Comparison of ENCODE assay signal across 21 cellular contexts in genomic region chr6:18395851-18396187, GRCh38. TPM values are rescaled to one million over a fixed set of nuclear protein-coding genes. Genes with fewer than 3 reads are reported as not detected.
A peak's percentile ranks its signal among the peaks of the same experiment; 100 is the strongest.
DNase-seq lines count a peak whose midpoint lies in the region; ATAC-seq and TF ChIP-seq lines count a peak whose summit lies in the region.
"Had no signal": no experiment of that assay in that cellular context is flagged by ENCODE, and none has a peak within 500 bp of the region (broad histone marks: within the 10 kb centered on the region; RNA-seq: fewer than 3 reads in every experiment).

No MANE protein-coding gene starts in this region.

- H3K4me2 ChIP-seq in SK-N-SH (no peak overlapping the region; the same call in 1 of the 2 replicates), skeletal muscle satellite cell (ENCODE audit: low read length) (peak overlapping the region; percentile 74)

- H3K4me3 ChIP-seq in SK-N-SH (ENCODE audit: low read depth in 2 of 2, low read length in 1 of 2) (peak overlapping the region in 1 of 2 experiments; percentile 25; a peak in 1 of 4 replicates), skeletal muscle satellite cell (ENCODE audit: low read length) (peak overlapping the region; percentile 50)

- H3K27me3 Mint-ChIP-seq in nephron progenitor cell (ENCODE audit: low read depth, poor library complexity) = peaks cover 5% of the 10 kb centered on the region
- H3K27me3 Mint-ChIP-seq: activated CD8-positive, alpha-beta T cell treated with anti-CD3 and anti-CD28 coated beads for 36 hours had no signal

- peaks cover 12% of the 10 kb centered on the region for H3F3A ChIP-seq in SK-N-SH (replicated peaks; ENCODE audit: insufficient read depth)

- H3K9me3 ChIP-seq in SK-N-SH = no peaks in the 10 kb centered on the region
- H3K9me3 ChIP-seq in skeletal muscle satellite cell (replicated peaks; ENCODE audit: low read length) = no peaks in the 10 kb centered on the region

- TF ChIP-seq RAD21 in SK-N-SH (IDR thresholded peaks at IDR 0.05; ENCODE audit: low read length) = no peak

- no peaks in the 10 kb centered on the region for H3K9me2 ChIP-seq in SK-N-SH

- peaks cover 4% of the 10 kb centered on the region; the same call in 1 of the 2 replicates for H3K79me2 ChIP-seq in SK-N-SH (ENCODE audit: insufficient read depth)

- H3K36me3 Mint-ChIP-seq in nephron progenitor cell (ENCODE audit: low read depth) = no peaks in the 10 kb centered on the region

- H3K4me3 Mint-ChIP-seq in nephron progenitor cell = no peak overlapping the region
- H3K4me3 Mint-ChIP-seq: activated CD8-positive, alpha-beta T cell treated with anti-CD3 and anti-CD28 coated beads for 36 hours; activated T-cell treated with anti-CD3 and anti-CD28 coated beads, Interleukin-2, amount 50 U/mL, for 4 hours had no signal

- no peak overlapping the region for H3K9ac ChIP-seq in SK-N-SH
- H3K9ac ChIP-seq in skeletal muscle satellite cell (ENCODE audit: low read depth, low read length) = peak overlapping the region; percentile 45

- no peak overlapping the region for H2AFZ ChIP-seq in SK-N-SH (ENCODE audit: low read depth)

- DNase-seq in HS-27A (ENCODE audit: low read depth) = peak; percentile 49
- DNase-seq in SK-N-SH = no peak
- DNase-seq in fibroblast of peridontal ligament (ENCODE audit: extremely low read depth) = peak; percentile 35
- DNase-seq in NCI-H146 treated with DMSO at 0.1 percent for 48 hours (lab: John Stamatoyannopoulos, UW; ENCODE audit: unreplicated experiment) = no peak
- DNase-seq in SIG-M5 (lab: John Stamatoyannopoulos, UW) = no peak
- DNase-seq in nephron progenitor cell = no peak
- DNase-seq: activated CD8-positive, alpha-beta T cell treated with anti-CD3 and anti-CD28 coated beads for 36 hours; activated naive CD4-positive, alpha-beta T cell treated with anti-CD3 and anti-CD28 coated beads, Interleukin-2, amount 50 U/mL, for 16 hours; activated T-cell treated with anti-CD3 and anti-CD28 coated beads, Interleukin-2, amount 50 U/mL, for 4 hours; KBM-7; left cardiac atrium; midbrain; NCI-H2081 treated with DMSO at 0.1 percent for 48 hours; NCI-H510A treated with DMSO at 0.1 percent for 48 hours; SHP77 treated with DMSO at 0.1 percent for 48 hours; stimulated activated CD4-positive, alpha-beta T cell treated with anti-CD3 and anti-CD28 coated beads, Interleukin-4, amount 100 ng/mL, for 4 hours; T-helper 2 cell had no signal

- TF ChIP-seq CTCF in SK-N-SH (IDR thresholded peaks at IDR 0.05) (no peak), nephron progenitor cell (IDR thresholded peaks at IDR 0.05) (no peak)

- H3K27ac ChIP-seq in SK-N-SH (ENCODE audit: low read depth in 2 of 2, low read length in 1 of 2) = peak overlapping the region; percentile 30 to 53; a peak in 3 of 4 replicates

- CTCF ChIA-PET in SK-N-SH (lab: Yijun Ruan, JAX) = interaction anchor here (0.7 kb wide), 1 partner anchor 63 kb away, joined by 3 read pairs; no protein-coding TSS in a partner anchor

- POLR2A ChIA-PET in SK-N-SH (lab: Yijun Ruan, JAX) = no interaction called here

- no peak overlapping the region for H3K27ac Mint-ChIP-seq in nephron progenitor cell
- H3K27ac Mint-ChIP-seq: activated CD8-positive, alpha-beta T cell treated with anti-CD3 and anti-CD28 coated beads for 36 hours had no signal

- H3K27me3 ChIP-seq in SK-N-SH (ENCODE audit: insufficient read depth) (no peaks in the 10 kb centered on the region), skeletal muscle satellite cell (ENCODE audit: control insufficient read depth, insufficient read depth, low read length) (no peaks in the 10 kb centered on the region)

- WGBS in SK-N-SH (ENCODE audit: low lambda C conversion rate) = 78% methylated on average over 1 of the region's 1 CpG

- H4K20me1 ChIP-seq in SK-N-SH (ENCODE audit: insufficient read depth) = no peaks in the 10 kb centered on the region

- TF ChIP-seq EP300 in SK-N-SH (IDR thresholded peaks at IDR 0.05; ENCODE audit: borderline replicate concordance in 1 of 2, low read depth in 1 of 2, low read length in 1 of 2) = peak in 1 of 2 experiments; percentile 53; a peak in 2 of 4 replicates

- H3K36me3 ChIP-seq in SK-N-SH (replicated peaks in 1 of 2; ENCODE audit: control insufficient read depth in 1 of 2, insufficient read depth in 2 of 2, low read length in 1 of 2) (no peaks in the 10 kb centered on the region), skeletal muscle satellite cell (ENCODE audit: insufficient read depth, low read length) (peaks cover 4% of the 10 kb centered on the region)

- H3K9me3 Mint-ChIP-seq in nephron progenitor cell = peaks cover 3% of the 10 kb centered on the region
- H3K9me3 Mint-ChIP-seq: activated CD8-positive, alpha-beta T cell treated with anti-CD3 and anti-CD28 coated beads for 36 hours; activated T-cell treated with anti-CD3 and anti-CD28 coated beads, Interleukin-2, amount 50 U/mL, for 4 hours had no signal

- no peaks in the 10 kb centered on the region for H3K4me1 Mint-ChIP-seq in nephron progenitor cell

- H3K4me1 ChIP-seq in SK-N-SH (ENCODE audit: control insufficient read depth in 1 of 2, insufficient read depth in 2 of 2, low read depth in 1 of 2, low read length in 1 of 2) = peaks cover 0 to 21% of the 10 kb centered on the region in 2 experiments; a peak in 2 of 4 replicates
- H3K4me1 ChIP-seq in skeletal muscle satellite cell (ENCODE audit: control insufficient read depth, insufficient read depth, low read length) = peaks cover 48% of the 10 kb centered on the region

- ATAC-seq in HG02870 (IDR thresholded peaks at IDR 0.05; ENCODE audit: unreplicated experiment) = no peak
- ATAC-seq: activated CD8-positive, alpha-beta T cell treated with anti-CD3 and anti-CD28 coated beads for 36 hours; activated T-cell treated with anti-CD3 and anti-CD28 coated beads, Interleukin-2, amount 50 U/mL, for 4 hours; HCT116; left cardiac atrium had no signal

TF ChIP-seq in SK-N-SH, 30 proteins besides CTCF, POLR2A, EP300 and RAD21 (continues in another document):
- TF ChIP-seq POLR2AphosphoS5 (IDR thresholded peaks at IDR 0.05; ENCODE audit: low read depth, low read length) (no peak), NFIC (IDR thresholded peaks at IDR 0.05; ENCODE audit: borderline replicate concordance) (no peak), RCOR1 (IDR thresholded peaks at IDR 0.05; ENCODE audit: low read length) (no peak), NRF1 (IDR thresholded peaks at IDR 0.05; ENCODE audit: low read depth, low read length) (no peak), SMC3 (IDR thresholded peaks at IDR 0.05; ENCODE audit: low read depth, low read length) (no peak), FOSL2 (IDR thresholded peaks at IDR 0.05; ENCODE audit: borderline replicate concordance, low read depth) (peak; percentile 61), EZH2phosphoT487 (IDR thresholded peaks at IDR 0.05; ENCODE audit: borderline replicate concordance, low read depth) (no peak), GATA2 (CRISPR knock-in tag; IDR thresholded peaks at IDR 0.05) (no peak), ZBTB33 (IDR thresholded peaks at IDR 0.05; ENCODE audit: borderline replicate concordance, low read depth) (no peak), MXI1 (IDR thresholded peaks at IDR 0.05; ENCODE audit: low read depth, low read length) (no peak), JUND (IDR thresholded peaks at IDR 0.05) (peak; percentile 58), MEF2A (IDR thresholded peaks at IDR 0.05; ENCODE audit: borderline replicate concordance, low read depth) (no peak), FOXJ3 (CRISPR knock-in tag; IDR thresholded peaks at IDR 0.05) (no peak)
- TF ChIP-seq, protein P1, sequence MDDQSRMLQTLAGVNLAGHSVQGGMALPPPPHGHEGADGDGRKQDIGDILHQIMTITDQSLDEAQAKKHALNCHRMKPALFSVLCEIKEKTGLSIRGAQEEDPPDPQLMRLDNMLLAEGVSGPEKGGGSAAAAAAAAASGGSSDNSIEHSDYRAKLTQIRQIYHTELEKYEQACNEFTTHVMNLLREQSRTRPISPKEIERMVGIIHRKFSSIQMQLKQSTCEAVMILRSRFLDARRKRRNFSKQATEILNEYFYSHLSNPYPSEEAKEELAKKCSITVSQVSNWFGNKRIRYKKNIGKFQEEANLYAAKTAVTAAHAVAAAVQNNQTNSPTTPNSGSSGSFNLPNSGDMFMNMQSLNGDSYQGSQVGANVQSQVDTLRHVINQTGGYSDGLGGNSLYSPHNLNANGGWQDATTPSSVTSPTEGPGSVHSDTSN (IDR thresholded peaks at IDR 0.05) = peak; percentile 69
- TF ChIP-seq, protein P2, sequence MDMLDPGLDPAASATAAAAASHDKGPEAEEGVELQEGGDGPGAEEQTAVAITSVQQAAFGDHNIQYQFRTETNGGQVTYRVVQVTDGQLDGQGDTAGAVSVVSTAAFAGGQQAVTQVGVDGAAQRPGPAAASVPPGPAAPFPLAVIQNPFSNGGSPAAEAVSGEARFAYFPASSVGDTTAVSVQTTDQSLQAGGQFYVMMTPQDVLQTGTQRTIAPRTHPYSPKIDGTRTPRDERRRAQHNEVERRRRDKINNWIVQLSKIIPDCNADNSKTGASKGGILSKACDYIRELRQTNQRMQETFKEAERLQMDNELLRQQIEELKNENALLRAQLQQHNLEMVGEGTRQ (IDR thresholded peaks at IDR 0.05; ENCODE audit: borderline replicate concordance, low read depth, low read length) = no peak
- TF ChIP-seq, protein P3, sequence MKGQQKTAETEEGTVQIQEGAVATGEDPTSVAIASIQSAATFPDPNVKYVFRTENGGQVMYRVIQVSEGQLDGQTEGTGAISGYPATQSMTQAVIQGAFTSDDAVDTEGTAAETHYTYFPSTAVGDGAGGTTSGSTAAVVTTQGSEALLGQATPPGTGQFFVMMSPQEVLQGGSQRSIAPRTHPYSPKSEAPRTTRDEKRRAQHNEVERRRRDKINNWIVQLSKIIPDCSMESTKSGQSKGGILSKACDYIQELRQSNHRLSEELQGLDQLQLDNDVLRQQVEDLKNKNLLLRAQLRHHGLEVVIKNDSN (IDR thresholded peaks at IDR 0.05; ENCODE audit: borderline replicate concordance, low read depth) = no peak

RNA-seq across cellular contexts. Expression of gene RNF144B, which starts 8.7 kb away (rescaled TPM):
- 1.2 and 1.8 TPM in 2 replicates for polyA plus RNA-seq in SK-N-SH (2012; rRNA removed)
- 1.6 and 2.0 TPM in 2 replicates for polyA plus RNA-seq in SK-N-SH (2012; cell fraction: cytosol; rRNA removed)
- polyA plus RNA-seq in SK-N-SH (2012; cell fraction: nucleus; rRNA removed) = 2.0 and 3.7 TPM in 2 replicates
- 1.0 and 1.5 TPM in 2 replicates for total RNA-seq in skeletal muscle satellite cell (2012; rRNA removed)
- total RNA-seq: G401 had no signal

Comparison
In these comparisons a context has a peak if more than half of its experiments do, and no peak if none do; other contexts are left out.
1. DNase-seq: peak in HS-27A (single experiment) and fibroblast of peridontal ligament (single experiment); none in SK-N-SH (single experiment), NCI-H146 treated with DMSO at 0.1 percent for 48 hours (single experiment), SIG-M5 (single experiment) and nephron progenitor cell (single experiment).